In genomic region chr11:833114-833791, GRCh38 we compare ENCODE assay signal across 8 cellular contexts. TPM values are rescaled to one million over a fixed set of nuclear protein-coding genes. Genes with fewer than 3 reads are reported as not detected.
DNase-seq lines count a peak whose midpoint lies in the region; ATAC-seq lines count a peak whose summit lies in the region.

No MANE protein-coding gene starts in this region.

- ATAC-seq in GM18858 (IDR thresholded peaks at IDR 0.05; ENCODE audit: unreplicated experiment), result no peak

- H3K4me3 ChIP-seq in MG63 (peak overlapping the region; percentile 69), iPS DF 6.9 (ENCODE audit: low read length) (peak overlapping the region; percentile 59), skeletal muscle tissue (ENCODE audit: low read length in 3 of 3) (peak overlapping the region; percentile 65 to 72 (median 72))

- H3K27ac ChIP-seq in iPS DF 6.9 (ENCODE audit: low read length) (no peak overlapping the region), skeletal muscle tissue (ENCODE audit: low read depth, low read length) (peak overlapping the region; percentile 91)

- no peaks in the 10 kb centered on the region for H3K27me3 ChIP-seq in MG63
- H3K27me3 ChIP-seq in iPS DF 6.9 (ENCODE audit: control insufficient read depth, insufficient read depth, low read length), result peaks cover 6% of the 10 kb centered on the region; the same call in 1 of the 2 replicates
- H3K27me3 ChIP-seq in skeletal muscle tissue (ENCODE audit: control insufficient read depth in 3 of 3, insufficient read depth in 3 of 3, low read length in 3 of 3), result peaks cover 10 to 36% (median 15%) of the 10 kb centered on the region in 3 donors

- H3K36me3 ChIP-seq in MG63 (peaks cover 38% of the 10 kb centered on the region), iPS DF 6.9 (ENCODE audit: control insufficient read depth, insufficient read depth, low read length) (peaks cover 6% of the 10 kb centered on the region), skeletal muscle tissue (ENCODE audit: control insufficient read depth in 3 of 3, insufficient read depth in 3 of 3, low read length in 3 of 3) (peaks cover 19 to 21% (median 20%) of the 10 kb centered on the region in 3 donors)

- no CpG with 5 or more reads among the region's 55 CpGs for WGBS in iPS DF 6.9 (ENCODE audit: insufficient coverage, insufficient read length)

- H3K9me3 ChIP-seq in MG63 (no peaks in the 10 kb centered on the region), iPS DF 6.9 (ENCODE audit: control insufficient read depth, insufficient read depth, low read length) (no peaks in the 10 kb centered on the region), skeletal muscle tissue (ENCODE audit: control insufficient read depth in 3 of 3, low read length in 3 of 3) (no peaks in the 10 kb centered on the region)

- peak; percentile 48 for DNase-seq in NCI-H82 (lab: John Stamatoyannopoulos, UW)
- DNase-seq in NCI-H82 treated with DMSO at 0.1 percent for 48 hours (lab: John Stamatoyannopoulos, UW; ENCODE audit: unreplicated experiment), result no peak
- peak; percentile 73 for DNase-seq in MG63
- DNase-seq in amniotic epithelial cell (ENCODE audit: low read depth), result peak; percentile 41
- no peak for DNase-seq in iPS DF 6.9 (ENCODE audit: low read depth, low spot score)
- DNase-seq in stimulated activated CD4-positive, alpha-beta T cell treated with anti-CD3 and anti-CD28 coated beads, Interleukin-2, amount 100 ng/mL, for 24 hours, result no peak

- H3K4me1 ChIP-seq in iPS DF 6.9 (ENCODE audit: control insufficient read depth, insufficient read depth, low read length) (peaks cover 24% of the 10 kb centered on the region), skeletal muscle tissue (ENCODE audit: control insufficient read depth in 3 of 3, insufficient read depth in 3 of 3, low read length in 3 of 3) (peaks cover 52 to 83% (median 61%) of the 10 kb centered on the region in 3 donors)

- H3K9ac ChIP-seq in skeletal muscle tissue (ENCODE audit: low read depth in 1 of 3, low read length in 3 of 3), result peak overlapping the region; percentile 79 to 85 (median 85)

RNA-seq across cellular contexts. Expression of gene CD151, which starts 0.5 kb away (rescaled TPM):
- 1,173 and 1,451 TPM in 2 replicates for total RNA-seq in MG63 (2014; rRNA removed; shearing (Covaris generic); ENCODE audit: low replicate concordance)
- 94.5 TPM for total RNA-seq in skeletal muscle tissue

RNA-seq across cellular contexts. Expression of gene CRACR2B, which starts 5.5 kb away (rescaled TPM):
- total RNA-seq in MG63 (2014; rRNA removed; shearing (Covaris generic); ENCODE audit: low replicate concordance), result not detected in 2 replicates
- 5.7 TPM for total RNA-seq in skeletal muscle tissue

RNA-seq across cellular contexts. Expression of gene POLR2L, which starts 9.1 kb away (rescaled TPM):
- total RNA-seq in MG63 (2014; rRNA removed; shearing (Covaris generic); ENCODE audit: low replicate concordance), result 9.7 and 190 TPM in 2 replicates
- 46.4 TPM for total RNA-seq in skeletal muscle tissue

RNA-seq across cellular contexts. Expression of gene TSPAN4, which starts 9.4 kb away (rescaled TPM):
- total RNA-seq in MG63 (2014; rRNA removed; shearing (Covaris generic); ENCODE audit: low replicate concordance), result 222 and 399 TPM in 2 replicates
- 42.3 TPM for total RNA-seq in skeletal muscle tissue

RNA-seq across cellular contexts. Expression of gene PNPLA2, which starts 14.5 kb away (rescaled TPM):
- total RNA-seq in MG63 (2014; rRNA removed; shearing (Covaris generic); ENCODE audit: low replicate concordance), result 4.2 and 12.4 TPM in 2 replicates
- total RNA-seq in skeletal muscle tissue, result 13.6 TPM

Comparison
In these comparisons a context has a peak if more than half of its experiments do, and no peak if none do; other contexts are left out.
1. DNase-seq: peak in NCI-H82 (single experiment), MG63 (single experiment) and amniotic epithelial cell (single experiment); none in NCI-H82 treated with DMSO at 0.1 percent for 48 hours (single experiment), iPS DF 6.9 (single experiment) and stimulated activated CD4-positive, alpha-beta T cell treated with anti-CD3 and anti-CD28 coated beads, Interleukin-2, amount 100 ng/mL, for 24 hours (0 of 2).
2. RNA of gene CD151, which starts 0.5 kb away (total RNA-seq): 1,173 to 1,451 TPM in MG63; 94.5 TPM in skeletal muscle tissue (single experiment); every median in the first group is over 10 times any median in the second.
3. Peak in every context shown above with its lines, with median percentiles within 50 percentile points of each other: H3K4me3 ChIP-seq.